In the genomic region with DNA sequence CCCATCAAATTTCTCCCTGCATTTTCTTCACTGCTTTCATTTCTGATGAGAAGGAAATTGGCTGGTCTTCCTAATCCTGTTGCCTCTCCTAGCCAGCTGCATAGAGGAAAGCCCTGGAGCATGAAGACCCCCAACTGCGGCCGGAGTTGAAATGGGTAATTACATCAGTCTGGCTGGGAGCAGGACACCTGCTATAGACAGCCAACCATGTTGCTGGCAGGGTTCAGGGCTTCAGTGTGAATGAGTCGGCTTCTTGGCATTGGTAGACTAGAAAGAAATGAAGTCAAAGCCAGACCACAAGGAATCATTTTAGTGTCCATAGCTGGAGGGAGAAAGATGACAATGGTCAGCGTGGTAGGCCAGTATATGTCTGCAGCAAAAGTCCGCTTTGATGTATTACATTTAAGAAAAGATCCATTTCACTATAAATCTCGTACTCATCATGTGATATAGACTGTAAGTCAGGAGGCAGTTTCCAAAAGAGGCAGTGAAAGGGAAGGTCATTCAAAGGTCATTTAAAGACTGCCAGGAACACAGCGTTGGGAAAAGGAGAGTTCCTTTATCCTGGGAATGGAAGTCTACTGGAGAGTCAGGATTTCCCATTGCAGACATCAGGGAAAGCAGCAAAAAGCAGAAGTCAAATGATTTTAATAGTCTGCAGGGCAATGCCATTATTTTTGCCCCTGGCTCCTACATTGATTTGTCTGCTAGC, we compare ENCODE assay signal across 15 cellular contexts.
A peak's percentile ranks its signal among the peaks of the same experiment; 100 is the strongest.
DNase-seq lines count a peak whose midpoint lies in the region; ATAC-seq and TF ChIP-seq lines count a peak whose summit lies in the region.
"Had no signal": no experiment of that assay in that cellular context is flagged by ENCODE, and none has a peak within 500 bp of the region (broad histone marks: within the 10 kb centered on the region; RNA-seq: fewer than 3 reads in every experiment).

No MANE protein-coding gene starts in this region.

- H3K36me3 ChIP-seq in MG63 (no peaks in the 10 kb centered on the region), kidney epithelial cell (ENCODE audit: control insufficient read depth, insufficient read depth, low read length) (no peaks in the 10 kb centered on the region)
- H3K36me3 ChIP-seq: stomach, WERI-Rb-1 had no signal

- no peaks in the 10 kb centered on the region for H3K9me3 ChIP-seq in MG63
- H3K9me3 ChIP-seq: stomach had no signal

- DNase-seq in COR-L47 (lab: John Stamatoyannopoulos, UW) (peak; percentile 94), MG63 (peak; percentile 95), kidney epithelial cell (ENCODE audit: low read depth) (peak; percentile 67), UCSD-AML1 (lab: John Stamatoyannopoulos, UW; ENCODE audit: unreplicated experiment) (no peak), activated gamma-delta T cell (lab: John Stamatoyannopoulos, UW) (no peak), cortex of kidney (lab: John Stamatoyannopoulos, UW) (no peak)
- DNase-seq: activated CD8-positive, alpha-beta memory T cell treated with anti-CD3 and anti-CD28 coated beads, Interleukin-2, amount 50 U/mL, for 48 hours; effector CD8-positive, alpha-beta T cell; NCI-H2029; SHP77 treated with DMSO at 0.1 percent for 48 hours; stimulated activated CD4-positive, alpha-beta T cell treated with anti-CD3 and anti-CD28 coated beads, Interleukin-4, amount 100 ng/mL, for 4 hours; stomach; WERI-Rb-1 had no signal

- TF ChIP-seq CTCF in kidney epithelial cell (IDR thresholded peaks at IDR 0.05; ENCODE audit: insufficient read depth, low read length, poor library complexity, severe bottlenecking), result no peak

- ATAC-seq in SK-N-SH treated with all-trans-retinoic acid at 6 μM for 48 hours, result peak; percentile 35; the same call in 2 of the 3 replicates
- ATAC-seq in HG03135 (IDR thresholded peaks at IDR 0.05; ENCODE audit: unreplicated experiment), result no peak

- no peaks in the 10 kb centered on the region for H3K27me3 ChIP-seq in MG63
- H3K27me3 ChIP-seq in kidney epithelial cell (ENCODE audit: control insufficient read depth, insufficient read depth, low read length), result no peaks in the 10 kb centered on the region
- H3K27me3 ChIP-seq: stomach had no signal

- no peak overlapping the region for H3K4me3 ChIP-seq in MG63
- no peak overlapping the region for H3K4me3 ChIP-seq in kidney epithelial cell (ENCODE audit: low read depth, low read length)
- H3K4me3 ChIP-seq: stomach had no signal

TF ChIP-seq in SK-N-SH treated with all-trans-retinoic acid at 6 μM for 48 hours, 23 proteins besides CTCF, POLR2A, EP300 and RAD21:
- TF ChIP-seq PPARA (CRISPR knock-in tag; IDR thresholded peaks at IDR 0.05; ENCODE audit: borderline replicate concordance), result no peak

Comparison
In these comparisons a context has a peak if more than half of its experiments do, and no peak if none do; other contexts are left out.
1. DNase-seq: peak in COR-L47 (single experiment), MG63 (single experiment) and kidney epithelial cell (single experiment); none in UCSD-AML1 (single experiment), activated gamma-delta T cell (single experiment) and cortex of kidney (single experiment).